Comparison of ENCODE assay signal across 19 cellular contexts in the genomic region with DNA sequence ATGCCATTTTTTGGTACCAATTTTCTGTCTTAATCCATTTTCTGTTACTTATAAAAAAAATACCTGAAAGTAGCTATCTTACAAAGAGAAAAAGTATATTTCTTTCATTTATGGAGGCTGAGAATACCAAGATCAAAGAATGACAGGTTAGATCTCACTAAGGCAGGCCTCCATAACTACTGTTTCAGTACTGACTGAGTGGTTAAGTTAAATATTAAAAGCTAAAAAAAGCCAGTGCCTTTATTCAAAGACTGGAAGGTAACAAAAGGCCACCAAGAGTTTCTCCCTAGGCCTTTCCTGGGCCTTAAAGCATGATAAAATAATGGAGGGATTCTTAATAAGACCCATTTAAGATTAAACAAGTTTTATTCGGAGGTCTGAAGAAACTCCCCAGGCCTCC.
DNase-seq lines count a peak whose midpoint lies in the region; ATAC-seq, FAIRE-seq and TF ChIP-seq lines count a peak whose summit lies in the region.
"Had no signal": no experiment of that assay in that cellular context is flagged by ENCODE, and none has a peak within 500 bp of the region (broad histone marks: within the 10 kb centered on the region; RNA-seq: fewer than 3 reads in every experiment).

No MANE protein-coding gene starts in this region.

- no peak for TF ChIP-seq POLR2A in GM12878 (IDR thresholded peaks at IDR 0.05; ENCODE audit: low read depth, low read length)

- WGBS in GM12878 (ENCODE audit: insufficient coverage, insufficient replicate concordance, low lambda C conversion rate, missing lambda C conversion rate), result 5% methylated on average over 1 of the region's 1 CpG

- in situ Hi-C loops in GM12878 (cut with MboI) (no loop called here), G401 (cut with HindIII; ENCODE audit: low sequenced_read_pairs) (no loop called here)

- H3K27me3 ChIP-seq in GM12878 (replicated peaks in 1 of 2; ENCODE audit: control insufficient read depth in 2 of 2, insufficient read depth in 2 of 2, low read length in 1 of 2) (no peaks in the 10 kb centered on the region), BE2C (no peaks in the 10 kb centered on the region), SJCRH30 (no peaks in the 10 kb centered on the region)

- TF ChIP-seq RAD21 in GM12878 (IDR thresholded peaks at IDR 0.05; ENCODE audit: insufficient read depth, low read depth, low read length), result no peak

- POLR2A ChIA-PET in GM12878 (lab: Charles Lee), result no interaction called here

- DNase-seq in GM12878 (ENCODE audit: low read depth, low spot score) (no peak), BE2C (no peak), GM19240 (ENCODE audit: insufficient read length, low spot score) (no peak), G401 (ENCODE audit: low spot score) (no peak), SJCRH30 (no peak)
- DNase-seq: activated CD8-positive, alpha-beta memory T cell treated with anti-CD3 and anti-CD28 coated beads, Interleukin-2, amount 10 ng/mL, durations not matched to agents 7 days and 5 days; Calu3; GF-D8; head of caudate nucleus; kidney glomerular epithelial cell; stimulated activated naive CD4-positive, alpha-beta T cell; T-helper 1 cell had no signal

- no peaks in the 10 kb centered on the region for H3K4me1 ChIP-seq in GM12878 (ENCODE audit: control insufficient read depth, insufficient read depth, low read length)
- no peaks in the 10 kb centered on the region for H3K4me1 ChIP-seq in BE2C
- no peaks in the 10 kb centered on the region for H3K4me1 ChIP-seq in SJCRH30
- H3K4me1 ChIP-seq: parathyroid adenoma had no signal

- BruUV-seq in GM12878 (replicated peaks; lab: Mats Ljungman, UMichigan), result no TSS peak

- H3K27ac ChIP-seq in GM12878 (ENCODE audit: control insufficient read depth, insufficient read depth) (no peak overlapping the region), SJCRH30 (no peak overlapping the region)
- H3K27ac ChIP-seq: parathyroid adenoma had no signal

- H3K4me2 ChIP-seq in GM12878 (ENCODE audit: control insufficient read depth, insufficient read depth), result no peak overlapping the region

- H3K9me3 ChIP-seq in GM12878 (replicated peaks; ENCODE audit: control insufficient read depth, insufficient read depth, low read length) (no peaks in the 10 kb centered on the region), BE2C (no peaks in the 10 kb centered on the region), SJCRH30 (replicated peaks) (no peaks in the 10 kb centered on the region)

- ATAC-seq in GM18861 (IDR thresholded peaks at IDR 0.05; ENCODE audit: unreplicated experiment), result peak; percentile 56
- peak; percentile 59 for ATAC-seq in GM21447 (IDR thresholded peaks at IDR 0.05; ENCODE audit: unreplicated experiment)
- ATAC-seq in HG03064 (IDR thresholded peaks at IDR 0.05; ENCODE audit: low read depth, unreplicated experiment), result peak; percentile 52
- ATAC-seq in GM12878, result peak; percentile 81
- ATAC-seq: activated CD4-positive, CD25-positive, alpha-beta regulatory T cell treated with anti-CD3 and anti-CD28 coated beads, Interleukin-2, amount 50 U/mL, for 24 hours; activated CD8-positive, alpha-beta memory T cell treated with anti-CD3 and anti-CD28 coated beads, Interleukin-2, amount 10 ng/mL, durations not matched to agents 7 days and 5 days had no signal

- no peak overlapping the region for H3K9ac ChIP-seq in GM12878 (ENCODE audit: control insufficient read depth, insufficient read depth, low read length)
- H3K9ac ChIP-seq: parathyroid adenoma had no signal

- intact Hi-C loops in GM12878 (cut with micrococcal nuclease; ENCODE audit: unreplicated experiment), result no loop called here

- FAIRE-seq in GM12878 (lab: Jason Lieb, UNC), result no peak
- FAIRE-seq: astrocyte, H1 had no signal

- SMC1A ChIA-PET in GM12878 (lab: Charles Lee; ENCODE audit: uncharacterized antibody, unreplicated experiment), result no interaction called here

- no peaks in the 10 kb centered on the region for H3K79me2 ChIP-seq in GM12878 (ENCODE audit: control insufficient read depth, insufficient read depth, low read length)
- H3K79me2 ChIP-seq: parathyroid adenoma had no signal

- H4K20me1 ChIP-seq in GM12878 (ENCODE audit: control insufficient read depth, insufficient read depth), result no peaks in the 10 kb centered on the region

- no peak overlapping the region for H2AFZ ChIP-seq in GM12878 (ENCODE audit: control insufficient read depth, low read depth, low read length)
- H2AFZ ChIP-seq: parathyroid adenoma had no signal

- H3K4me3 ChIP-seq in GM12878, result no peak overlapping the region
- H3K4me3 ChIP-seq in BE2C (ENCODE audit: low read depth, low read length), result no peak overlapping the region
- H3K4me3 ChIP-seq in SJCRH30, result no peak overlapping the region

- TF ChIP-seq CTCF in GM12878 (IDR thresholded peaks at IDR 0.05 in 2 of 3, conservative IDR thresholded peaks at IDR 0.05 in 1 of 3; ENCODE audit: control insufficient read depth in 2 of 3, extremely low read depth in 1 of 3, insufficient read depth in 1 of 3, low read depth in 3 of 3, low read length in 3 of 3), result no peak
- no peak for TF ChIP-seq CTCF in BE2C (IDR thresholded peaks at IDR 0.05; ENCODE audit: low read depth, low read length)

- H3K36me3 ChIP-seq in GM12878 (ENCODE audit: control insufficient read depth in 2 of 2, insufficient read depth in 2 of 2, low read length in 1 of 2), result no peaks in the 10 kb centered on the region
- no peaks in the 10 kb centered on the region for H3K36me3 ChIP-seq in BE2C
- no peaks in the 10 kb centered on the region for H3K36me3 ChIP-seq in SJCRH30

- RAD21 ChIA-PET in GM12878 (lab: Charles Lee; ENCODE audit: unreplicated experiment), result no interaction called here

- CTCF ChIA-PET in GM12878 (lab: Yijun Ruan, JAX), result interaction anchor here (0.6 to 2.2 kb wide), 3 partner anchors 17 to 855 kb away, joined by 3 to 6 read pairs (median 3); no protein-coding TSS in a partner anchor

- no peak for TF ChIP-seq EP300 in GM12878 (IDR thresholded peaks at IDR 0.05; ENCODE audit: borderline replicate concordance in 1 of 2, control insufficient read depth in 1 of 2, low read depth in 2 of 2, low read length in 2 of 2)

TF ChIP-seq in GM12878, 131 proteins besides CTCF, POLR2A, EP300 and RAD21 (continues in another document):
- no peak for TF ChIP-seq POU2F2 (IDR thresholded peaks at IDR 0.05; ENCODE audit: borderline replicate concordance, low read depth, low read length)
- no peak for TF ChIP-seq JUND (IDR thresholded peaks at IDR 0.05; ENCODE audit: low read depth, low read length)
- no peak for TF ChIP-seq LARP7 (IDR thresholded peaks at IDR 0.05)
- TF ChIP-seq IRF5 (IDR thresholded peaks at IDR 0.05; ENCODE audit: borderline replicate concordance), result no peak
- no peak for TF ChIP-seq BMI1 (IDR thresholded peaks at IDR 0.05; ENCODE audit: borderline replicate concordance)
- TF ChIP-seq, protein P1, sequence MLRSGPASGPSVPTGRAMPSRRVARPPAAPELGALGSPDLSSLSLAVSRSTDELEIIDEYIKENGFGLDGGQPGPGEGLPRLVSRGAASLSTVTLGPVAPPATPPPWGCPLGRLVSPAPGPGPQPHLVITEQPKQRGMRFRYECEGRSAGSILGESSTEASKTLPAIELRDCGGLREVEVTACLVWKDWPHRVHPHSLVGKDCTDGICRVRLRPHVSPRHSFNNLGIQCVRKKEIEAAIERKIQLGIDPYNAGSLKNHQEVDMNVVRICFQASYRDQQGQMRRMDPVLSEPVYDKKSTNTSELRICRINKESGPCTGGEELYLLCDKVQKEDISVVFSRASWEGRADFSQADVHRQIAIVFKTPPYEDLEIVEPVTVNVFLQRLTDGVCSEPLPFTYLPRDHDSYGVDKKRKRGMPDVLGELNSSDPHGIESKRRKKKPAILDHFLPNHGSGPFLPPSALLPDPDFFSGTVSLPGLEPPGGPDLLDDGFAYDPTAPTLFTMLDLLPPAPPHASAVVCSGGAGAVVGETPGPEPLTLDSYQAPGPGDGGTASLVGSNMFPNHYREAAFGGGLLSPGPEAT (IDR thresholded peaks at IDR 0.05; ENCODE audit: low read depth), result no peak
- TF ChIP-seq, protein P2, sequence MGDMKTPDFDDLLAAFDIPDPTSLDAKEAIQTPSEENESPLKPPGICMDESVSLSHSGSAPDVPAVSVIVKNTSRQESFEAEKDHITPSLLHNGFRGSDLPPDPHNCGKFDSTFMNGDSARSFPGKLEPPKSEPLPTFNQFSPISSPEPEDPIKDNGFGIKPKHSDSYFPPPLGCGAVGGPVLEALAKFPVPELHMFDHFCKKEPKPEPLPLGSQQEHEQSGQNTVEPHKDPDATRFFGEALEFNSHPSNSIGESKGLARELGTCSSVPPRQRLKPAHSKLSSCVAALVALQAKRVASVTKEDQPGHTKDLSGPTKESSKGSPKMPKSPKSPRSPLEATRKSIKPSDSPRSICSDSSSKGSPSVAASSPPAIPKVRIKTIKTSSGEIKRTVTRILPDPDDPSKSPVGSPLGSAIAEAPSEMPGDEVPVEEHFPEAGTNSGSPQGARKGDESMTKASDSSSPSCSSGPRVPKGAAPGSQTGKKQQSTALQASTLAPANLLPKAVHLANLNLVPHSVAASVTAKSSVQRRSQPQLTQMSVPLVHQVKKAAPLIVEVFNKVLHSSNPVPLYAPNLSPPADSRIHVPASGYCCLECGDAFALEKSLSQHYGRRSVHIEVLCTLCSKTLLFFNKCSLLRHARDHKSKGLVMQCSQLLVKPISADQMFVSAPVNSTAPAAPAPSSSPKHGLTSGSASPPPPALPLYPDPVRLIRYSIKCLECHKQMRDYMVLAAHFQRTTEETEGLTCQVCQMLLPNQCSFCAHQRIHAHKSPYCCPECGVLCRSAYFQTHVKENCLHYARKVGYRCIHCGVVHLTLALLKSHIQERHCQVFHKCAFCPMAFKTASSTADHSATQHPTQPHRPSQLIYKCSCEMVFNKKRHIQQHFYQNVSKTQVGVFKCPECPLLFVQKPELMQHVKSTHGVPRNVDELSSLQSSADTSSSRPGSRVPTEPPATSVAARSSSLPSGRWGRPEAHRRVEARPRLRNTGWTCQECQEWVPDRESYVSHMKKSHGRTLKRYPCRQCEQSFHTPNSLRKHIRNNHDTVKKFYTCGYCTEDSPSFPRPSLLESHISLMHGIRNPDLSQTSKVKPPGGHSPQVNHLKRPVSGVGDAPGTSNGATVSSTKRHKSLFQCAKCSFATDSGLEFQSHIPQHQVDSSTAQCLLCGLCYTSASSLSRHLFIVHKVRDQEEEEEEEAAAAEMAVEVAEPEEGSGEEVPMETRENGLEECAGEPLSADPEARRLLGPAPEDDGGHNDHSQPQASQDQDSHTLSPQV (IDR thresholded peaks at IDR 0.05), result no peak
- TF ChIP-seq HCFC1 (IDR thresholded peaks at IDR 0.05; ENCODE audit: low read length), result no peak
